Comparison of ENCODE assay signal across 8 cellular contexts in genomic region chr15:25693321-25694237, GRCh38.
DNase-seq lines count a peak whose midpoint lies in the region; ATAC-seq and TF ChIP-seq lines count a peak whose summit lies in the region.

No MANE protein-coding gene starts in this region.

- no peaks in the 10 kb centered on the region for H3K36me3 ChIP-seq in BE2C

- no peaks in the 10 kb centered on the region for H3K27me3 ChIP-seq in BE2C

- no peaks in the 10 kb centered on the region; the same call in 1 of the 2 replicates for H3K9me3 ChIP-seq in BE2C

- DNase-seq in BE2C (no peak), activated T-cell treated with anti-CD3 and anti-CD28 coated beads for 24 hours (ENCODE audit: low read depth) (peak; percentile 15), left cardiac atrium (no peak), NCI-H187 (lab: John Stamatoyannopoulos, UW) (no peak)
- DNase-seq in stimulated activated CD4-positive, alpha-beta T cell treated with anti-CD3 and anti-CD28 coated beads, Interleukin-1b, Interleukin-23, amount 100 ng/mL, for 48 hours, result peak; percentile 12

- peak; percentile 25 for TF ChIP-seq CTCF in BE2C (IDR thresholded peaks at IDR 0.05; ENCODE audit: low read depth, low read length)

- ATAC-seq in HG02884 (IDR thresholded peaks at IDR 0.05; ENCODE audit: unreplicated experiment) (peak; percentile 60), left cardiac atrium (peak; percentile 39 to 51), GM18502 (IDR thresholded peaks at IDR 0.05; ENCODE audit: poor library complexity, unreplicated experiment) (no peak), GM21528 (IDR thresholded peaks at IDR 0.05; ENCODE audit: low FRiP score, unreplicated experiment) (no peak)

- intact Hi-C loops in left cardiac atrium (cut with DNase I), result loop anchor here (5.0 to 10.0 kb wide), 2 partner anchors 189 to 239 kb away; no protein-coding TSS in a partner anchor

- H3K4me3 ChIP-seq in BE2C (ENCODE audit: low read depth, low read length), result no peak overlapping the region

- H3K4me1 ChIP-seq in BE2C, result no peaks in the 10 kb centered on the region

Comparison
In these comparisons a context has a peak if more than half of its experiments do, and no peak if none do; other contexts are left out.
1. DNase-seq: peak in activated T-cell treated with anti-CD3 and anti-CD28 coated beads for 24 hours (single experiment) and stimulated activated CD4-positive, alpha-beta T cell treated with anti-CD3 and anti-CD28 coated beads, Interleukin-1b, Interleukin-23, amount 100 ng/mL, for 48 hours (single experiment); none in BE2C (single experiment), left cardiac atrium (single experiment) and NCI-H187 (0 of 2).
2. ATAC-seq: peak in HG02884 (single experiment) and left cardiac atrium (2 of 2); none in GM18502 (single experiment) and GM21528 (single experiment).